ENCODE assay signal across 14 cellular contexts in the genomic region with DNA sequence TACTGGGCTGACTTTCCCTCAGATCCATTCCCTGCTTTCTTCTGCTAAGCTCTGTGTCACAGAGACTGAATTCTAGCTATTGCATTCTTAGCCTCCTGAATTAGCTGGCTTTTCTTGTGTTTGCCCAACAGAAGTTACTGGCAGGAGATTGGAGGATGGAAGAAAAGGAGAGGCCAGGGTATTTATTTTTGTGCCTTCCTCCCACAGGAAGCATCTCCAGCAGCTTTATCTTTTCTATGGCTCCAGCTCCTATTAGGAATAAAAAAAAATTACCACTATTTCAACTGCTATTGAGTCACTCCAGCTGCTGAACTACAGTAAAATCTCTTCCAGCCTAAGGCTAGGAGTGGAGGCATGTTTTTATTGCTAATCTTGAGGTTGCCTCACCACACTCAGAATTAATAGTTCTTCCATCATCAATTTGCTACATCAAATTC.
DNase-seq lines count a peak whose midpoint lies in the region; ATAC-seq, FAIRE-seq and TF ChIP-seq lines count a peak whose summit lies in the region.
"Had no signal": no experiment of that assay in that cellular context is flagged by ENCODE, and none has a peak within 500 bp of the region (broad histone marks: within the 10 kb centered on the region; RNA-seq: fewer than 3 reads in every experiment).

No MANE protein-coding gene starts in this region.

- H3K36me3 ChIP-seq in right atrium auricular region = no peaks in the 10 kb centered on the region
- no peaks in the 10 kb centered on the region for H3K36me3 ChIP-seq in bronchial epithelial cell (ENCODE audit: control insufficient read depth, insufficient read depth, low read length)
- H3K36me3 ChIP-seq in hepatocyte (replicated peaks; ENCODE audit: insufficient read depth, low read depth) = no peaks in the 10 kb centered on the region
- H3K36me3 ChIP-seq in sigmoid colon = no peaks in the 10 kb centered on the region
- H3K36me3 ChIP-seq: esophagus muscularis mucosa had no signal

- H4K20me1 ChIP-seq in hepatocyte (ENCODE audit: insufficient read depth, poor library complexity, severe bottlenecking) = no peaks in the 10 kb centered on the region

- no peak overlapping the region for H3K27ac ChIP-seq in right atrium auricular region
- H3K27ac ChIP-seq in hepatocyte = peak overlapping the region; percentile 44
- H3K27ac ChIP-seq in sigmoid colon = no peak overlapping the region
- H3K27ac ChIP-seq: esophagus muscularis mucosa had no signal

- H3K4me1 Mint-ChIP-seq in activated CD4-positive, alpha-beta memory T cell treated with anti-CD3 and anti-CD28 coated beads for 36 hours (ENCODE audit: low read depth) = no peaks in the 10 kb centered on the region
- H3K4me1 Mint-ChIP-seq: activated CD4-positive, alpha-beta T cell treated with anti-CD3 and anti-CD28 coated beads, Interleukin-2, amount 10 ng/mL, durations not matched to agents 24 days and 14 days had no signal

- H3K9me3 Mint-ChIP-seq in activated CD4-positive, alpha-beta memory T cell treated with anti-CD3 and anti-CD28 coated beads for 36 hours = peaks cover 8% of the 10 kb centered on the region
- H3K9me3 Mint-ChIP-seq: activated CD4-positive, alpha-beta T cell treated with anti-CD3 and anti-CD28 coated beads, Interleukin-2, amount 10 ng/mL, durations not matched to agents 24 days and 14 days had no signal

- POLR2A ChIA-PET in activated CD4-positive, alpha-beta memory T cell treated with anti-CD3 and anti-CD28 coated beads for 36 hours (lab: Charles Lee) = no interaction called here

- FAIRE-seq in bronchial epithelial cell (lab: Jason Lieb, UNC) = no peak
- FAIRE-seq: kidney had no signal

- H3K27me3 Mint-ChIP-seq in activated CD4-positive, alpha-beta memory T cell treated with anti-CD3 and anti-CD28 coated beads for 36 hours = no peaks in the 10 kb centered on the region
- H3K27me3 Mint-ChIP-seq: activated CD4-positive, alpha-beta T cell treated with anti-CD3 and anti-CD28 coated beads, Interleukin-2, amount 10 ng/mL, durations not matched to agents 24 days and 14 days; type B pancreatic cell had no signal

- H3K4me1 ChIP-seq in right atrium auricular region (no peaks in the 10 kb centered on the region), hepatocyte (ENCODE audit: insufficient read depth) (no peaks in the 10 kb centered on the region), sigmoid colon (no peaks in the 10 kb centered on the region)
- H3K4me1 ChIP-seq: esophagus muscularis mucosa had no signal

- no peak overlapping the region for H2AFZ ChIP-seq in hepatocyte

- no peaks in the 10 kb centered on the region for H3K36me3 Mint-ChIP-seq in activated CD4-positive, alpha-beta memory T cell treated with anti-CD3 and anti-CD28 coated beads for 36 hours
- H3K36me3 Mint-ChIP-seq: type B pancreatic cell had no signal

- DNase-seq in Right ventricle myocardium superior (no peak), right atrium auricular region (ENCODE audit: low spot score) (no peak), bronchial epithelial cell (ENCODE audit: low read depth) (peak; percentile 21), hepatocyte (ENCODE audit: low spot score) (peak; percentile 9), midbrain (lab: John Stamatoyannopoulos, UW) (no peak), sigmoid colon (no peak), activated T-cell treated with anti-CD3 and anti-CD28 coated beads for 4 hours (no peak)
- no peak for DNase-seq in activated CD4-positive, alpha-beta memory T cell treated with anti-CD3 and anti-CD28 coated beads for 36 hours
- DNase-seq: activated CD4-positive, alpha-beta T cell treated with anti-CD3 and anti-CD28 coated beads, Interleukin-2, amount 10 ng/mL, durations not matched to agents 24 days and 14 days; DMS79 treated with DMSO at 0.1 percent for 48 hours; kidney; NCI-H2029 had no signal

- TF ChIP-seq CTCF in right atrium auricular region (IDR thresholded peaks at IDR 0.05) = no peak
- no peak for TF ChIP-seq CTCF in bronchial epithelial cell (IDR thresholded peaks at IDR 0.05; ENCODE audit: insufficient read depth, low read length, severe bottlenecking)
- TF ChIP-seq CTCF in hepatocyte (IDR thresholded peaks at IDR 0.05; ENCODE audit: poor library complexity) = no peak
- TF ChIP-seq CTCF in sigmoid colon (IDR thresholded peaks at IDR 0.05) = no peak

- intact Hi-C loops in Right ventricle myocardium superior (cut with DNase I) (no loop called here), sigmoid colon (cut with DNase I) (no loop called here)
- intact Hi-C loops in activated CD4-positive, alpha-beta memory T cell treated with anti-CD3 and anti-CD28 coated beads for 36 hours (cut with micrococcal nuclease) = no loop called here

- no peak for TF ChIP-seq POLR2A in sigmoid colon (IDR thresholded peaks at IDR 0.05)

- H3K79me2 ChIP-seq in hepatocyte = no peaks in the 10 kb centered on the region

- peak; percentile 92 for ATAC-seq in Right ventricle myocardium superior (ENCODE audit: poor library complexity)

- peaks cover 0 to 6% of the 10 kb centered on the region in 2 donors for H3K9me3 ChIP-seq in right atrium auricular region
- no peaks in the 10 kb centered on the region for H3K9me3 ChIP-seq in hepatocyte (ENCODE audit: low read depth)
- H3K9me3 ChIP-seq in sigmoid colon = peaks cover 0 to 2% (median 0%) of the 10 kb centered on the region in 4 donors
- H3K9me3 ChIP-seq: esophagus muscularis mucosa had no signal

- H3K27me3 ChIP-seq in right atrium auricular region = no peaks in the 10 kb centered on the region
- no peaks in the 10 kb centered on the region for H3K27me3 ChIP-seq in bronchial epithelial cell (ENCODE audit: control insufficient read depth, insufficient read depth, low read length)
- no peaks in the 10 kb centered on the region for H3K27me3 ChIP-seq in hepatocyte
- no peaks in the 10 kb centered on the region for H3K27me3 ChIP-seq in sigmoid colon
- H3K27me3 ChIP-seq: esophagus muscularis mucosa had no signal

- no peaks in the 10 kb centered on the region for H3K9me2 ChIP-seq in hepatocyte (replicated peaks; ENCODE audit: insufficient read depth)

- H3K27ac Mint-ChIP-seq in activated CD4-positive, alpha-beta memory T cell treated with anti-CD3 and anti-CD28 coated beads for 36 hours = no peak overlapping the region
- H3K27ac Mint-ChIP-seq: activated CD4-positive, alpha-beta T cell treated with anti-CD3 and anti-CD28 coated beads, Interleukin-2, amount 10 ng/mL, durations not matched to agents 24 days and 14 days; type B pancreatic cell had no signal

- no peak overlapping the region for H3K4me3 ChIP-seq in right atrium auricular region
- no peak overlapping the region for H3K4me3 ChIP-seq in bronchial epithelial cell (ENCODE audit: low read depth, low read length)
- no peak overlapping the region for H3K4me3 ChIP-seq in hepatocyte
- no peak overlapping the region for H3K4me3 ChIP-seq in sigmoid colon
- H3K4me3 ChIP-seq: esophagus muscularis mucosa had no signal

- H3K4me2 ChIP-seq in hepatocyte = no peak overlapping the region

- H3K4me3 Mint-ChIP-seq in activated CD4-positive, alpha-beta memory T cell treated with anti-CD3 and anti-CD28 coated beads for 36 hours = no peak overlapping the region
- H3K4me3 Mint-ChIP-seq: activated CD4-positive, alpha-beta T cell treated with anti-CD3 and anti-CD28 coated beads, Interleukin-2, amount 10 ng/mL, durations not matched to agents 24 days and 14 days; type B pancreatic cell had no signal

- CTCF ChIA-PET in activated CD4-positive, alpha-beta memory T cell treated with anti-CD3 and anti-CD28 coated beads for 36 hours (lab: Charles Lee) = no interaction called here

- TF ChIP-seq EP300 in sigmoid colon (IDR thresholded peaks at IDR 0.05) = no peak

Comparison
In these comparisons a context has a peak if more than half of its experiments do, and no peak if none do; other contexts are left out.
1. DNase-seq: peak in bronchial epithelial cell (single experiment) and hepatocyte (single experiment); none in Right ventricle myocardium superior (single experiment), right atrium auricular region (single experiment), activated CD4-positive, alpha-beta memory T cell treated with anti-CD3 and anti-CD28 coated beads for 36 hours (single experiment), midbrain (single experiment), sigmoid colon (single experiment) and activated T-cell treated with anti-CD3 and anti-CD28 coated beads for 4 hours (single experiment).